In genomic region chr17:80220709-80221215, GRCh38 we compare ENCODE assay signal across 8 cellular contexts. TPM values are rescaled to one million over a fixed set of nuclear protein-coding genes. Genes with fewer than 3 reads are reported as not detected.
DNase-seq lines count a peak whose midpoint lies in the region; ATAC-seq and TF ChIP-seq lines count a peak whose summit lies in the region.

No MANE protein-coding gene starts in this region.

- peaks cover 32% of the 10 kb centered on the region for H3K4me1 Mint-ChIP-seq in activated CD4-positive, alpha-beta memory T cell treated with anti-CD3 and anti-CD28 coated beads, Interleukin-2, amount 10 ng/mL, durations not matched to agents 7 days and 5 days
- peaks cover 27 to 31% of the 10 kb centered on the region in 2 donors for H3K4me1 Mint-ChIP-seq in natural killer cell treated with Interleukin-12 subunit alpha and Interleukin-12 subunit beta and Interleukin-15 and Interleukin-18, amount 100 ng/mL, for 72 hours (ENCODE audit: low read depth in 2 of 2)

- intact Hi-C loops in A673 (cut with micrococcal nuclease; ENCODE audit: unreplicated experiment): no loop called here

- H3K27ac ChIP-seq in A673 (ENCODE audit: low read depth, low read length, poor library complexity, severe bottlenecking): peak overlapping the region; percentile 72

- H3K36me3 Mint-ChIP-seq in activated CD4-positive, alpha-beta memory T cell treated with anti-CD3 and anti-CD28 coated beads, Interleukin-2, amount 10 ng/mL, durations not matched to agents 7 days and 5 days (ENCODE audit: low read depth): peaks cover 30% of the 10 kb centered on the region
- no peaks in the 10 kb centered on the region for H3K36me3 Mint-ChIP-seq in natural killer cell treated with Interleukin-12 subunit alpha and Interleukin-12 subunit beta and Interleukin-15 and Interleukin-18, amount 100 ng/mL, for 72 hours

- H3K36me3 ChIP-seq in A673 (ENCODE audit: insufficient read depth, low read length, poor library complexity, severe bottlenecking) (no peaks in the 10 kb centered on the region), HAP-1 (replicated peaks) (peaks cover 19% of the 10 kb centered on the region)

- BruUV-seq in A673 (replicated peaks; lab: Mats Ljungman, UMichigan): no TSS peak

- CTCF ChIA-PET in A673 (lab: Charles Lee): no interaction called here
- CTCF ChIA-PET in activated CD4-positive, alpha-beta memory T cell treated with anti-CD3 and anti-CD28 coated beads, Interleukin-2, amount 10 ng/mL, durations not matched to agents 7 days and 5 days (lab: Charles Lee): interaction anchor here (3.0 kb wide), 1 partner anchor 33 kb away, joined by 12 read pairs; no protein-coding TSS in a partner anchor

- H3K27me3 Mint-ChIP-seq in activated CD4-positive, alpha-beta memory T cell treated with anti-CD3 and anti-CD28 coated beads, Interleukin-2, amount 10 ng/mL, durations not matched to agents 7 days and 5 days: peaks cover 1% of the 10 kb centered on the region
- H3K27me3 Mint-ChIP-seq in natural killer cell treated with Interleukin-12 subunit alpha and Interleukin-12 subunit beta and Interleukin-15 and Interleukin-18, amount 100 ng/mL, for 72 hours: no peaks in the 10 kb centered on the region

- peak; percentile 51 for DNase-seq in A673 (ENCODE audit: low spot score)
- DNase-seq in HAP-1 (ENCODE audit: low spot score in 2 of 2): peak in 1 of 2 experiments; percentile 50
- no peak for DNase-seq in activated CD4-positive, alpha-beta memory T cell treated with anti-CD3 and anti-CD28 coated beads, Interleukin-2, amount 10 ng/mL, durations not matched to agents 7 days and 5 days
- no peak for DNase-seq in fibroblast of mammary gland (ENCODE audit: low read depth)
- no peak for DNase-seq in natural killer cell treated with Interleukin-12 subunit alpha and Interleukin-12 subunit beta and Interleukin-15 and Interleukin-18, amount 100 ng/mL, for 72 hours (ENCODE audit: low spot score)
- DNase-seq in HUDEP-2 (lab: John Stamatoyannopoulos, UW; ENCODE audit: unreplicated experiment in 76 of 76): no peak
- DNase-seq in NCI-H446 treated with DMSO at 0.1 percent for 48 hours (lab: John Stamatoyannopoulos, UW): no peak

- H3K4me3 Mint-ChIP-seq in activated CD4-positive, alpha-beta memory T cell treated with anti-CD3 and anti-CD28 coated beads, Interleukin-2, amount 10 ng/mL, durations not matched to agents 7 days and 5 days: peak overlapping the region; percentile 71
- H3K4me3 Mint-ChIP-seq in natural killer cell treated with Interleukin-12 subunit alpha and Interleukin-12 subunit beta and Interleukin-15 and Interleukin-18, amount 100 ng/mL, for 72 hours: peak overlapping the region; percentile 79

- no peaks in the 10 kb centered on the region for H3K9me3 Mint-ChIP-seq in activated CD4-positive, alpha-beta memory T cell treated with anti-CD3 and anti-CD28 coated beads, Interleukin-2, amount 10 ng/mL, durations not matched to agents 7 days and 5 days
- no peaks in the 10 kb centered on the region for H3K9me3 Mint-ChIP-seq in natural killer cell treated with Interleukin-12 subunit alpha and Interleukin-12 subunit beta and Interleukin-15 and Interleukin-18, amount 100 ng/mL, for 72 hours

- no peaks in the 10 kb centered on the region for H3K9me3 ChIP-seq in A673 (ENCODE audit: low read depth, low read length, poor library complexity, severe bottlenecking)
- no peaks in the 10 kb centered on the region for H3K9me3 ChIP-seq in HAP-1

- TF ChIP-seq CTCF in A673 (conservative IDR thresholded peaks at IDR 0.05; ENCODE audit: low read depth, low read length) (no peak), fibroblast of mammary gland (conservative IDR thresholded peaks at IDR 0.05; ENCODE audit: control insufficient read depth, insufficient read depth, low read depth, low read length) (no peak)

- H3K4me1 ChIP-seq in A673 (ENCODE audit: insufficient read depth, low read length, poor library complexity, severe bottlenecking): peaks cover 9% of the 10 kb centered on the region
- H3K4me1 ChIP-seq in HAP-1: peaks cover 6% of the 10 kb centered on the region

- in situ Hi-C loops in HAP-1 (cut with MboI; ENCODE audit: low sequenced_read_pairs): no loop called here

- POLR2A ChIA-PET in A673 (lab: Charles Lee; ENCODE audit: low non-redundant PET): no interaction called here
- POLR2A ChIA-PET in activated CD4-positive, alpha-beta memory T cell treated with anti-CD3 and anti-CD28 coated beads, Interleukin-2, amount 10 ng/mL, durations not matched to agents 7 days and 5 days (lab: Charles Lee): interaction anchor here (1.9 to 4.0 kb wide), 6 partner anchors 9 to 75 kb away, joined by 8 to 51 read pairs (median 28); partner anchors contain the start of gene RNF213

- no peak overlapping the region for H3K27ac Mint-ChIP-seq in activated CD4-positive, alpha-beta memory T cell treated with anti-CD3 and anti-CD28 coated beads, Interleukin-2, amount 10 ng/mL, durations not matched to agents 7 days and 5 days
- peak overlapping the region in 1 of 2 donors; percentile 62 for H3K27ac Mint-ChIP-seq in natural killer cell treated with Interleukin-12 subunit alpha and Interleukin-12 subunit beta and Interleukin-15 and Interleukin-18, amount 100 ng/mL, for 72 hours

- ATAC-seq in natural killer cell treated with Interleukin-12 subunit alpha and Interleukin-12 subunit beta and Interleukin-15 and Interleukin-18, amount 100 ng/mL, for 72 hours: no peak
- ATAC-seq in HG03025 (IDR thresholded peaks at IDR 0.05; ENCODE audit: low FRiP score, unreplicated experiment): no peak

- H3K27me3 ChIP-seq in A673 (replicated peaks; ENCODE audit: insufficient read depth, low read depth, low read length, poor library complexity) (no peaks in the 10 kb centered on the region), HAP-1 (ENCODE audit: low read depth) (no peaks in the 10 kb centered on the region)

- H3K4me3 ChIP-seq in A673 (ENCODE audit: low read depth, low read length, poor library complexity, severe bottlenecking) (peak overlapping the region; percentile 61), HAP-1 (peak overlapping the region; percentile 70), fibroblast of mammary gland (ENCODE audit: control insufficient read depth, low read depth, low read length) (peak overlapping the region; percentile 75)

RNA-seq across cellular contexts. Expression of gene SLC26A11, which starts 0.5 kb away (rescaled TPM):
- total RNA-seq in A673 (2021): 23.5 and 23.6 TPM in 2 replicates
- 10 to 100 TPM; 16.0 to 20.0 TPM for total RNA-seq in activated CD4-positive, alpha-beta memory T cell treated with anti-CD3 and anti-CD28 coated beads, Interleukin-2, amount 10 ng/mL, durations not matched to agents 7 days and 5 days
- total RNA-seq in natural killer cell treated with Interleukin-12 subunit alpha and Interleukin-12 subunit beta and Interleukin-15 and Interleukin-18, amount 100 ng/mL, for 72 hours: 10 to 100 TPM in 1 of 2 donors, 1 to 10 TPM in 1; 5.5 to 19.3 TPM

RNA-seq across cellular contexts. Expression of gene SGSH, which starts 0.6 kb away (rescaled TPM):
- 32.8 and 33.4 TPM in 2 replicates for total RNA-seq in A673 (2021)
- total RNA-seq in activated CD4-positive, alpha-beta memory T cell treated with anti-CD3 and anti-CD28 coated beads, Interleukin-2, amount 10 ng/mL, durations not matched to agents 7 days and 5 days: 10 to 100 TPM; 56.5 to 61.1 TPM
- total RNA-seq in natural killer cell treated with Interleukin-12 subunit alpha and Interleukin-12 subunit beta and Interleukin-15 and Interleukin-18, amount 100 ng/mL, for 72 hours: 10 to 100 TPM in 1 of 2 donors, 1 to 10 TPM in 1; 9.9 to 32.4 TPM

RNA-seq across cellular contexts. Expression of gene RNF213, which starts 39.9 kb away (rescaled TPM):
- total RNA-seq in A673 (2021): 78.0 and 102 TPM in 2 replicates
- 100 to 1,000 TPM; 787 to 849 TPM for total RNA-seq in activated CD4-positive, alpha-beta memory T cell treated with anti-CD3 and anti-CD28 coated beads, Interleukin-2, amount 10 ng/mL, durations not matched to agents 7 days and 5 days
- 1,000 to 10,000 TPM; 1,259 to 2,425 TPM for total RNA-seq in natural killer cell treated with Interleukin-12 subunit alpha and Interleukin-12 subunit beta and Interleukin-15 and Interleukin-18, amount 100 ng/mL, for 72 hours

RNA-seq across cellular contexts. Expression of gene CARD14, which starts 50.9 kb away (rescaled TPM):
- total RNA-seq in A673 (2021): 0.09 TPM in 1 of 2 replicates, not detected in the other
- not detected for total RNA-seq in activated CD4-positive, alpha-beta memory T cell treated with anti-CD3 and anti-CD28 coated beads, Interleukin-2, amount 10 ng/mL, durations not matched to agents 7 days and 5 days
- total RNA-seq in natural killer cell treated with Interleukin-12 subunit alpha and Interleukin-12 subunit beta and Interleukin-15 and Interleukin-18, amount 100 ng/mL, for 72 hours: not detected
